In genomic region chr13:25932353-25932752, GRCh38 we compare ENCODE assay signal across 17 cellular contexts.
"Had no signal": no experiment of that assay in that cellular context is flagged by ENCODE, and none has a peak within 500 bp of the region (broad histone marks: within the 10 kb centered on the region; RNA-seq: fewer than 3 reads in every experiment).

No MANE protein-coding gene starts in this region.

- H3K4me1 ChIP-seq: heart left ventricle, spleen, testis, transverse colon had no signal

- H3K27me3 ChIP-seq: spleen, testis, transverse colon had no signal

- H3K4me3 Mint-ChIP-seq: dendritic cell treated with granulocyte-macrophage colony-stimulating factor and Interleukin-4, amounts not matched to agents 40 ng/mL and 50 ng/mL, for 4 days; naive B cell; stimulated activated naive B cell treated with anti-CD40 and anti-IgM and Interleukin-4, amounts not matched to agents 10 μg/mL and 1 μg/mL and 100 μg/mL, for 72 hours; stimulated activated naive CD8-positive, alpha-beta T cell treated with anti-CD3 and anti-CD28 coated beads, Interleukin-15, amount 100 ng/mL, for 72 hours had no signal

- H3K27me3 Mint-ChIP-seq: dendritic cell treated with granulocyte-macrophage colony-stimulating factor and Interleukin-4, amounts not matched to agents 40 ng/mL and 50 ng/mL, for 4 days; stimulated activated naive CD8-positive, alpha-beta T cell treated with anti-CD3 and anti-CD28 coated beads, Interleukin-15, amount 100 ng/mL, for 72 hours had no signal

- H3K27ac ChIP-seq: heart left ventricle, spleen, testis, transverse colon had no signal

- DNase-seq: effector CD8-positive, alpha-beta T cell; heart left ventricle; hippocampal formation; left colon; left ventricle myocardium superior; mesendoderm; naive B cell; posterior cingulate gyrus; spleen; stimulated activated CD4-positive, alpha-beta T cell treated with anti-CD3 and anti-CD28 coated beads, Interleukin-15, amount 100 ng/mL, for 24 hours; stimulated activated CD4-positive, alpha-beta T cell treated with anti-CD3 and anti-CD28 coated beads, Interleukin-1b, Interleukin-23, amount 100 ng/mL, for 48 hours; stimulated activated CD4-positive, alpha-beta T cell treated with anti-CD3 and anti-CD28 coated beads, Interleukin-4, amount 100 ng/mL, for 24 hours; stimulated activated naive B cell treated with anti-CD40 and anti-IgM and Interleukin-4, amounts not matched to agents 10 μg/mL and 1 μg/mL and 100 μg/mL, for 72 hours; stimulated activated naive CD8-positive, alpha-beta T cell treated with anti-CD3 and anti-CD28 coated beads, Interleukin-15, amount 100 ng/mL, for 72 hours; testis; transverse colon had no signal

- H3K27ac Mint-ChIP-seq: dendritic cell treated with granulocyte-macrophage colony-stimulating factor and Interleukin-4, amounts not matched to agents 40 ng/mL and 50 ng/mL, for 4 days; naive B cell; stimulated activated naive B cell treated with anti-CD40 and anti-IgM and Interleukin-4, amounts not matched to agents 10 μg/mL and 1 μg/mL and 100 μg/mL, for 72 hours; stimulated activated naive CD8-positive, alpha-beta T cell treated with anti-CD3 and anti-CD28 coated beads, Interleukin-15, amount 100 ng/mL, for 72 hours had no signal

- H3K9me3 Mint-ChIP-seq: dendritic cell treated with granulocyte-macrophage colony-stimulating factor and Interleukin-4, amounts not matched to agents 40 ng/mL and 50 ng/mL, for 4 days; naive B cell; stimulated activated naive B cell treated with anti-CD40 and anti-IgM and Interleukin-4, amounts not matched to agents 10 μg/mL and 1 μg/mL and 100 μg/mL, for 72 hours; stimulated activated naive CD8-positive, alpha-beta T cell treated with anti-CD3 and anti-CD28 coated beads, Interleukin-15, amount 100 ng/mL, for 72 hours had no signal

- H3K36me3 Mint-ChIP-seq: naive B cell; stimulated activated naive B cell treated with anti-CD40 and anti-IgM and Interleukin-4, amounts not matched to agents 10 μg/mL and 1 μg/mL and 100 μg/mL, for 72 hours had no signal

- H3K4me1 Mint-ChIP-seq: stimulated activated naive CD8-positive, alpha-beta T cell treated with anti-CD3 and anti-CD28 coated beads, Interleukin-15, amount 100 ng/mL, for 72 hours had no signal

- H3K4me3 ChIP-seq: heart left ventricle, spleen, testis, transverse colon had no signal

- H3K36me3 ChIP-seq: heart left ventricle, spleen, transverse colon had no signal

- H3K9me3 ChIP-seq: heart left ventricle, spleen, testis, transverse colon had no signal
